In genomic region chr18:55400590-55401274, GRCh38 we compare ENCODE assay signal across 9 cellular contexts.
A peak's percentile ranks its signal among the peaks of the same experiment; 100 is the strongest.
DNase-seq lines count a peak whose midpoint lies in the region; ATAC-seq, FAIRE-seq and TF ChIP-seq lines count a peak whose summit lies in the region.
"Had no signal": no experiment of that assay in that cellular context is flagged by ENCODE, and none has a peak within 500 bp of the region (broad histone marks: within the 10 kb centered on the region; RNA-seq: fewer than 3 reads in every experiment).

No MANE protein-coding gene starts in this region.

- no peaks in the 10 kb centered on the region for H3K9me1 ChIP-seq in endothelial cell of umbilical vein (replicated peaks; ENCODE audit: control insufficient read depth, extremely low read depth, insufficient read depth, low read length)

- peak overlapping the region; percentile 79 for H3K4me3 ChIP-seq in SK-N-MC
- H3K4me3 ChIP-seq in endothelial cell of umbilical vein (replicated peaks in 1 of 3; ENCODE audit: insufficient read depth in 1 of 3, low read depth in 1 of 3, low read length in 3 of 3): peak overlapping the region; percentile 78 to 98 (median 79)
- peak overlapping the region in 3 of 4 donors; percentile 12 to 34 (median 23) for H3K4me3 ChIP-seq in upper lobe of left lung

- no peaks in the 10 kb centered on the region for H4K20me1 ChIP-seq in endothelial cell of umbilical vein (replicated peaks; ENCODE audit: control insufficient read depth, extremely low read depth, insufficient read depth, low read length)

- peak overlapping the region; percentile 67 for H3K4me3 Mint-ChIP-seq in nephron progenitor cell
- H3K4me3 Mint-ChIP-seq in activated CD4-positive, alpha-beta memory T cell treated with anti-CD3 and anti-CD28 coated beads for 36 hours: no peak overlapping the region
- H3K4me3 Mint-ChIP-seq: stimulated activated effector memory CD8-positive, alpha-beta T cell treated with anti-CD3 and anti-CD28 coated beads, Interleukin-12 subunit alpha, Interleukin-12 subunit beta, amount 100 ng/mL, for 72 hours had no signal

- H3K9me3 ChIP-seq in SK-N-MC (ENCODE audit: low read depth, low read length) (no peaks in the 10 kb centered on the region), endothelial cell of umbilical vein (replicated peaks; ENCODE audit: control insufficient read depth, insufficient read depth, low read length) (no peaks in the 10 kb centered on the region), upper lobe of left lung (no peaks in the 10 kb centered on the region)

- intact Hi-C loops in endothelial cell of umbilical vein (cut with micrococcal nuclease): loop anchor here (1.0 to 10.0 kb wide), 8 partner anchors 13 to 1057 kb away; no protein-coding TSS in a partner anchor
- intact Hi-C loops in activated CD4-positive, alpha-beta memory T cell treated with anti-CD3 and anti-CD28 coated beads for 36 hours (cut with micrococcal nuclease): no loop called here

- POLR2A ChIA-PET in endothelial cell of umbilical vein (lab: Charles Lee): interaction anchor here (0.9 to 2.4 kb wide), 2 partner anchors 13 to 16 kb away, joined by 3 to 11 read pairs; no protein-coding TSS in a partner anchor
- POLR2A ChIA-PET in activated CD4-positive, alpha-beta memory T cell treated with anti-CD3 and anti-CD28 coated beads for 36 hours (lab: Charles Lee): no interaction called here

- no peaks in the 10 kb centered on the region for H3K27me3 Mint-ChIP-seq in nephron progenitor cell (ENCODE audit: low read depth, poor library complexity)
- H3K27me3 Mint-ChIP-seq in activated CD4-positive, alpha-beta memory T cell treated with anti-CD3 and anti-CD28 coated beads for 36 hours: no peaks in the 10 kb centered on the region

- DNase-seq in SK-N-MC (ENCODE audit: low read depth, low spot score) (no peak), endothelial cell of umbilical vein (ENCODE audit: low read depth, low spot score) (peak; percentile 65), nephron progenitor cell (no peak), upper lobe of left lung (no peak), GOT3 (lab: John Stamatoyannopoulos, UW) (no peak)
- no peak for DNase-seq in activated CD4-positive, alpha-beta memory T cell treated with anti-CD3 and anti-CD28 coated beads for 36 hours
- DNase-seq: SHP77 treated with DMSO at 0.1 percent for 48 hours had no signal

- WGBS in upper lobe of left lung, 2 donors: 71 to 78% methylated on average over 7 of the region's 7 CpGs

- H3K36me3 ChIP-seq in SK-N-MC (ENCODE audit: insufficient read depth, low read length) (no peaks in the 10 kb centered on the region), endothelial cell of umbilical vein (ENCODE audit: control insufficient read depth in 2 of 2, extremely low read depth in 1 of 2, insufficient read depth in 2 of 2, low read length in 2 of 2) (no peaks in the 10 kb centered on the region), upper lobe of left lung (no peaks in the 10 kb centered on the region)

- TF ChIP-seq POLR2A in endothelial cell of umbilical vein (IDR thresholded peaks at IDR 0.05; ENCODE audit: low read depth, low read length) (no peak), upper lobe of left lung (IDR thresholded peaks at IDR 0.05) (no peak)

- H3K4me1 ChIP-seq in endothelial cell of umbilical vein (ENCODE audit: control insufficient read depth, extremely low read depth, insufficient read depth, low read length): peaks cover 65% of the 10 kb centered on the region
- H3K4me1 ChIP-seq in upper lobe of left lung: peaks cover 0 to 24% (median 13%) of the 10 kb centered on the region in 4 donors

- CTCF ChIA-PET in endothelial cell of umbilical vein (lab: Charles Lee): interaction anchor here (1.2 to 4.5 kb wide), 4 partner anchors 13 to 381 kb away, joined by 3 to 18 read pairs (median 12); no protein-coding TSS in a partner anchor
- CTCF ChIA-PET in activated CD4-positive, alpha-beta memory T cell treated with anti-CD3 and anti-CD28 coated beads for 36 hours (lab: Charles Lee): interaction anchor here (1.0 kb wide), 1 partner anchor 14 kb away, joined by 3 read pairs; no protein-coding TSS in a partner anchor

- TF ChIP-seq CTCF in endothelial cell of umbilical vein (IDR thresholded peaks at IDR 0.05; ENCODE audit: extremely low read depth in 1 of 2, insufficient read depth in 1 of 2, low read depth in 1 of 2, low read length in 2 of 2): no peak
- TF ChIP-seq CTCF in nephron progenitor cell (IDR thresholded peaks at IDR 0.05): no peak
- TF ChIP-seq CTCF in upper lobe of left lung (IDR thresholded peaks at IDR 0.05): no peak

- H3K27me3 ChIP-seq in endothelial cell of umbilical vein (ENCODE audit: control insufficient read depth in 2 of 2, insufficient read depth in 2 of 2, low read length in 2 of 2): no peaks in the 10 kb centered on the region
- no peaks in the 10 kb centered on the region for H3K27me3 ChIP-seq in upper lobe of left lung

- H3K27ac Mint-ChIP-seq in nephron progenitor cell: peak overlapping the region; percentile 97
- H3K27ac Mint-ChIP-seq in activated CD4-positive, alpha-beta memory T cell treated with anti-CD3 and anti-CD28 coated beads for 36 hours: no peak overlapping the region
- H3K27ac Mint-ChIP-seq: stimulated activated effector memory CD8-positive, alpha-beta T cell treated with anti-CD3 and anti-CD28 coated beads, Interleukin-12 subunit alpha, Interleukin-12 subunit beta, amount 100 ng/mL, for 72 hours had no signal

- no TSS peak for BruUV-seq in endothelial cell of umbilical vein (replicated peaks; lab: Mats Ljungman, UMichigan)

- H3K36me3 Mint-ChIP-seq in nephron progenitor cell (ENCODE audit: low read depth): peaks cover 9% of the 10 kb centered on the region
- H3K36me3 Mint-ChIP-seq in activated CD4-positive, alpha-beta memory T cell treated with anti-CD3 and anti-CD28 coated beads for 36 hours: no peaks in the 10 kb centered on the region
- H3K36me3 Mint-ChIP-seq: stimulated activated effector memory CD8-positive, alpha-beta T cell treated with anti-CD3 and anti-CD28 coated beads, Interleukin-12 subunit alpha, Interleukin-12 subunit beta, amount 100 ng/mL, for 72 hours had no signal

- dilution Hi-C loops in endothelial cell of umbilical vein (cut with MboI; ENCODE audit: extremely low pct_ligation_motif_present, low sequenced_read_pairs): no loop called here

- peaks cover 66% of the 10 kb centered on the region for H3K4me1 Mint-ChIP-seq in nephron progenitor cell
- H3K4me1 Mint-ChIP-seq in activated CD4-positive, alpha-beta memory T cell treated with anti-CD3 and anti-CD28 coated beads for 36 hours (ENCODE audit: low read depth): no peaks in the 10 kb centered on the region
- H3K4me1 Mint-ChIP-seq: stimulated activated effector memory CD8-positive, alpha-beta T cell treated with anti-CD3 and anti-CD28 coated beads, Interleukin-12 subunit alpha, Interleukin-12 subunit beta, amount 100 ng/mL, for 72 hours had no signal

- no peak for FAIRE-seq in endothelial cell of umbilical vein (lab: Jason Lieb, UNC)

- no peaks in the 10 kb centered on the region for H3K9me3 Mint-ChIP-seq in nephron progenitor cell
- H3K9me3 Mint-ChIP-seq in activated CD4-positive, alpha-beta memory T cell treated with anti-CD3 and anti-CD28 coated beads for 36 hours: no peaks in the 10 kb centered on the region
- H3K9me3 Mint-ChIP-seq: stimulated activated effector memory CD8-positive, alpha-beta T cell treated with anti-CD3 and anti-CD28 coated beads, Interleukin-12 subunit alpha, Interleukin-12 subunit beta, amount 100 ng/mL, for 72 hours had no signal

- no peak for TF ChIP-seq EP300 in upper lobe of left lung (IDR thresholded peaks at IDR 0.05)

- ATAC-seq in upper lobe of left lung (ENCODE audit: low FRiP score in 2 of 2): no peak
- ATAC-seq in GM18868 (IDR thresholded peaks at IDR 0.05; ENCODE audit: unreplicated experiment): no peak
- ATAC-seq: stimulated activated effector memory CD8-positive, alpha-beta T cell treated with anti-CD3 and anti-CD28 coated beads, Interleukin-12 subunit alpha, Interleukin-12 subunit beta, amount 100 ng/mL, for 72 hours had no signal

- H3K27ac ChIP-seq in SK-N-MC: peak overlapping the region; percentile 89
- H3K27ac ChIP-seq in endothelial cell of umbilical vein (ENCODE audit: insufficient read depth, low read depth, low read length): peak overlapping the region; percentile 96
- peak overlapping the region; percentile 59 to 79 (median 68) for H3K27ac ChIP-seq in upper lobe of left lung

- H3K9ac ChIP-seq in SK-N-MC (ENCODE audit: insufficient read length) (peak overlapping the region; percentile 45), endothelial cell of umbilical vein (replicated peaks; ENCODE audit: extremely low read depth, insufficient read depth, low read length) (peak overlapping the region; percentile 99)

- H3K79me2 ChIP-seq in endothelial cell of umbilical vein (ENCODE audit: control insufficient read depth, insufficient read depth, low read length): peaks cover 81% of the 10 kb centered on the region

- no peak overlapping the region for H2AFZ ChIP-seq in endothelial cell of umbilical vein (ENCODE audit: low read depth, low read length)

- H3K4me2 ChIP-seq in endothelial cell of umbilical vein (ENCODE audit: insufficient read depth, low read length): peak overlapping the region; percentile 92

TF ChIP-seq in endothelial cell of umbilical vein, 7 proteins besides CTCF, POLR2A, EP300 and RAD21:
- no peak for TF ChIP-seq EZH2 (IDR thresholded peaks at IDR 0.05; ENCODE audit: borderline replicate concordance, low read depth, low read length, severe bottlenecking)
- no peak for TF ChIP-seq POLR2AphosphoS5 (IDR thresholded peaks at IDR 0.05; ENCODE audit: insufficient read depth, low read depth, low read length)
- TF ChIP-seq GATA2 (IDR thresholded peaks at IDR 0.05; ENCODE audit: insufficient read depth, insufficient read length, low read depth, low read length): no peak
- TF ChIP-seq JUN (IDR thresholded peaks at IDR 0.05; ENCODE audit: borderline replicate concordance, insufficient read depth, insufficient read length, low read depth): no peak
- no peak for TF ChIP-seq MAX (IDR thresholded peaks at IDR 0.05; ENCODE audit: insufficient read depth, insufficient read length)
- no peak for TF ChIP-seq MYC (IDR thresholded peaks at IDR 0.05; ENCODE audit: low read depth, low read length)
- TF ChIP-seq FOS (IDR thresholded peaks at IDR 0.05; ENCODE audit: borderline replicate concordance, insufficient read depth, low read length): no peak

Comparison
In these comparisons a context has a peak if more than half of its experiments do, and no peak if none do; other contexts are left out.
1. H3K4me3 ChIP-seq: peak in every context shown above with its lines; median percentile 79 in SK-N-MC; 79 in endothelial cell of umbilical vein; 23 in upper lobe of left lung.